ENCODE assay signal across 11 cellular contexts in the genomic region with DNA sequence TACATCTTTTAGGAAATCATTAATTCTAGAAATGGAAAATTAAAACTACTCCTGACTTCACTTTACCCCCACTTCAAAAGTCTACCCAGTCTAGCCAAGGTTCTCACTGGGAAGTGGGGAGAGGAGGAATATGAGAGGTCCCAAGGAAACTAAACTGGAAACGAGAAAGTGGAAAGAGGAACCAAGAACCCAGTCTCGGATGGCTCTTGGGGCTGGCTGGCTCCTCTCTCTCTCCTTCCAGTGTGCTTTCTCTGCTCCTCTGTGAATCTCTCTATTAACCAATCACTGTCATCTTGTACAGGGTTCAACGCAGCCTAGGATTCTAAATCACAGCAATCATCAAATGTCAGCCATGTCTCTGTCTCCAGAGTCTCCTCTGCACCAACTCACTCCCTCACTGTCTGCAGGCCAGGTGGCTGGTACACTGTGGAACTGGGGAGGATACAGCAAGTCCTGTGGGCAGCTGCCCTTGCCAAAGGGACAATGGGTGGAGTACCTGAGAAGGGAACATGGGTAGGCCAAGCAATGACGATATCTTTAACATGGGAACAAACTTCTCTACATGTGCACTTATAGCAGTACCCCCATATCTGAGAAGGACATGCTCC. TPM values are rescaled to one million over a fixed set of nuclear protein-coding genes. Genes with fewer than 3 reads are reported as not detected.
A peak's percentile ranks its signal among the peaks of the same experiment; 100 is the strongest.
DNase-seq lines count a peak whose midpoint lies in the region; ATAC-seq and TF ChIP-seq lines count a peak whose summit lies in the region.
"Had no signal": no experiment of that assay in that cellular context is flagged by ENCODE, and none has a peak within 500 bp of the region (broad histone marks: within the 10 kb centered on the region; RNA-seq: fewer than 3 reads in every experiment).

No MANE protein-coding gene starts in this region.

- no peak for ATAC-seq in activated CD8-positive, alpha-beta T cell treated with anti-CD3 and anti-CD28 coated beads for 36 hours
- ATAC-seq in activated CD8-positive, alpha-beta T cell treated with anti-CD3 and anti-CD28 coated beads, Interleukin-2, amount 10 ng/mL, durations not matched to agents 7 days and 5 days: no peak
- ATAC-seq in lung (ENCODE audit: insufficient read depth, low FRiP score) (peak; percentile 21), GM18502 (IDR thresholded peaks at IDR 0.05; ENCODE audit: poor library complexity, unreplicated experiment) (no peak), HG03460 (IDR thresholded peaks at IDR 0.05; ENCODE audit: unreplicated experiment) (no peak)

- TF ChIP-seq CTCF in activated CD8-positive, alpha-beta T cell treated with anti-CD3 and anti-CD28 coated beads for 36 hours (IDR thresholded peaks at IDR 0.05): no peak
- TF ChIP-seq CTCF in ascending aorta (IDR thresholded peaks at IDR 0.05) (no peak), lung (IDR thresholded peaks at IDR 0.05; ENCODE audit: control extremely low read depth, extremely low read depth) (no peak), transverse colon (IDR thresholded peaks at IDR 0.05) (no peak)

- TF ChIP-seq EP300 in transverse colon (IDR thresholded peaks at IDR 0.05; ENCODE audit: low read depth): no peak

- H3K27ac Mint-ChIP-seq in activated CD8-positive, alpha-beta T cell treated with anti-CD3 and anti-CD28 coated beads for 36 hours: peak overlapping the region; percentile 9
- no peak overlapping the region for H3K27ac Mint-ChIP-seq in activated CD8-positive, alpha-beta T cell treated with anti-CD3 and anti-CD28 coated beads, Interleukin-2, amount 10 ng/mL, durations not matched to agents 7 days and 5 days

- H3K27me3 Mint-ChIP-seq in activated CD8-positive, alpha-beta T cell treated with anti-CD3 and anti-CD28 coated beads for 36 hours: no peaks in the 10 kb centered on the region
- H3K27me3 Mint-ChIP-seq in activated CD8-positive, alpha-beta T cell treated with anti-CD3 and anti-CD28 coated beads, Interleukin-2, amount 10 ng/mL, durations not matched to agents 7 days and 5 days (ENCODE audit: low read depth): no peaks in the 10 kb centered on the region

- H3K4me3 Mint-ChIP-seq in activated CD8-positive, alpha-beta T cell treated with anti-CD3 and anti-CD28 coated beads for 36 hours: no peak overlapping the region
- H3K4me3 Mint-ChIP-seq in activated CD8-positive, alpha-beta T cell treated with anti-CD3 and anti-CD28 coated beads, Interleukin-2, amount 10 ng/mL, durations not matched to agents 7 days and 5 days: no peak overlapping the region

- peaks cover 21% of the 10 kb centered on the region for H3K36me3 Mint-ChIP-seq in activated CD8-positive, alpha-beta T cell treated with anti-CD3 and anti-CD28 coated beads for 36 hours (ENCODE audit: low read depth)
- peaks cover 20% of the 10 kb centered on the region for H3K36me3 Mint-ChIP-seq in activated CD8-positive, alpha-beta T cell treated with anti-CD3 and anti-CD28 coated beads, Interleukin-2, amount 10 ng/mL, durations not matched to agents 7 days and 5 days (ENCODE audit: low read depth)

- H3K36me3 ChIP-seq in ascending aorta: no peaks in the 10 kb centered on the region
- peaks cover 0 to 8% of the 10 kb centered on the region in 2 donors for H3K36me3 ChIP-seq in lung (ENCODE audit: control insufficient read depth in 2 of 2, insufficient read depth in 2 of 2, low read length in 2 of 2)
- no peaks in the 10 kb centered on the region for H3K36me3 ChIP-seq in transverse colon

- H3K27me3 ChIP-seq in ascending aorta: no peaks in the 10 kb centered on the region
- no peaks in the 10 kb centered on the region for H3K27me3 ChIP-seq in lung (ENCODE audit: control insufficient read depth, insufficient read depth)
- no peaks in the 10 kb centered on the region for H3K27me3 ChIP-seq in transverse colon

- H3K4me1 Mint-ChIP-seq in activated CD8-positive, alpha-beta T cell treated with anti-CD3 and anti-CD28 coated beads for 36 hours (ENCODE audit: low read depth): peaks cover 62% of the 10 kb centered on the region
- H3K4me1 Mint-ChIP-seq in activated CD8-positive, alpha-beta T cell treated with anti-CD3 and anti-CD28 coated beads, Interleukin-2, amount 10 ng/mL, durations not matched to agents 7 days and 5 days (ENCODE audit: low read depth): peaks cover 56% of the 10 kb centered on the region

- POLR2A ChIA-PET in activated CD8-positive, alpha-beta T cell treated with anti-CD3 and anti-CD28 coated beads for 36 hours (lab: Charles Lee): no interaction called here
- POLR2A ChIA-PET in activated CD8-positive, alpha-beta T cell treated with anti-CD3 and anti-CD28 coated beads, Interleukin-2, amount 10 ng/mL, durations not matched to agents 7 days and 5 days (lab: Charles Lee): no interaction called here

- H3K4me3 ChIP-seq in ascending aorta (no peak overlapping the region), lung (no peak overlapping the region), transverse colon (no peak overlapping the region)

- H3K9me3 Mint-ChIP-seq in activated CD8-positive, alpha-beta T cell treated with anti-CD3 and anti-CD28 coated beads for 36 hours: no peaks in the 10 kb centered on the region
- no peaks in the 10 kb centered on the region for H3K9me3 Mint-ChIP-seq in activated CD8-positive, alpha-beta T cell treated with anti-CD3 and anti-CD28 coated beads, Interleukin-2, amount 10 ng/mL, durations not matched to agents 7 days and 5 days (ENCODE audit: insufficient read depth)

- no peaks in the 10 kb centered on the region for H3K9me3 ChIP-seq in ascending aorta
- no peaks in the 10 kb centered on the region for H3K9me3 ChIP-seq in lung (ENCODE audit: control insufficient read depth in 2 of 2, insufficient read depth in 1 of 2, low read length in 1 of 2)
- H3K9me3 ChIP-seq in transverse colon: no peaks in the 10 kb centered on the region

- no peak for DNase-seq in activated CD8-positive, alpha-beta T cell treated with anti-CD3 and anti-CD28 coated beads for 36 hours
- no peak for DNase-seq in activated CD8-positive, alpha-beta T cell treated with anti-CD3 and anti-CD28 coated beads, Interleukin-2, amount 10 ng/mL, durations not matched to agents 7 days and 5 days
- DNase-seq in ascending aorta (ENCODE audit: low spot score in 2 of 2) (no peak), lung (ENCODE audit: low spot score) (no peak), transverse colon (no peak), GF-D8 (lab: John Stamatoyannopoulos, UW) (no peak)
- DNase-seq: NCI-H226, retina, SW 1271 had no signal

- in situ Hi-C loops in transverse colon (cut with MboI; ENCODE audit: low pct_ligation_motif_present in 1 of 4, low pct_unique_long_range_greater_than_20kb in 1 of 4, low sequenced_read_pairs in 3 of 4): no loop called here

- H3K4me1 ChIP-seq in ascending aorta (peaks cover 3 to 46% of the 10 kb centered on the region in 2 donors), lung (ENCODE audit: control insufficient read depth in 2 of 2, insufficient read depth in 2 of 2, low read length in 2 of 2) (peaks cover 30 to 34% of the 10 kb centered on the region in 2 donors), transverse colon (peaks cover 19 to 82% (median 57%) of the 10 kb centered on the region in 4 donors)

- no peak for TF ChIP-seq POLR2A in transverse colon (IDR thresholded peaks at IDR 0.05)

- H3K27ac ChIP-seq in ascending aorta (peak overlapping the region; percentile 76 to 86), lung (ENCODE audit: low read depth in 1 of 2, low read length in 1 of 2) (peak overlapping the region in 1 of 2 donors; percentile 51), transverse colon (peak overlapping the region; percentile 78 to 87 (median 84))

- 35 to 42% methylated on average over 4 of the region's 4 CpGs for WGBS in lung, 2 donors
- 50 to 55% methylated on average over 1 to 4 of the region's 4 CpGs for WGBS in transverse colon (ENCODE audit: low coverage in 1 of 2), 2 donors

- CTCF ChIA-PET in activated CD8-positive, alpha-beta T cell treated with anti-CD3 and anti-CD28 coated beads for 36 hours (lab: Charles Lee): no interaction called here
- CTCF ChIA-PET in activated CD8-positive, alpha-beta T cell treated with anti-CD3 and anti-CD28 coated beads, Interleukin-2, amount 10 ng/mL, durations not matched to agents 7 days and 5 days (lab: Charles Lee): no interaction called here

- intact Hi-C loops in activated CD8-positive, alpha-beta T cell treated with anti-CD3 and anti-CD28 coated beads for 36 hours (cut with micrococcal nuclease): no loop called here
- intact Hi-C loops in ascending aorta (cut with DNase I): no loop called here
- intact Hi-C loops in transverse colon (cut with DNase I; ENCODE audit: low total_unique reads): no loop called here

RNA-seq across cellular contexts. Expression of a gene that starts 33.7 kb away (rescaled TPM):
- total RNA-seq in activated CD8-positive, alpha-beta T cell treated with anti-CD3 and anti-CD28 coated beads for 36 hours: 100 to 1,000 TPM; 318 to 330 TPM
- total RNA-seq in activated CD8-positive, alpha-beta T cell treated with anti-CD3 and anti-CD28 coated beads, Interleukin-2, amount 10 ng/mL, durations not matched to agents 7 days and 5 days: 100 to 1,000 TPM; 398 TPM
- total RNA-seq in ascending aorta: 170 TPM
- 100 to 1,000 TPM; 160 to 338 TPM for total RNA-seq in lung
- 100 to 1,000 TPM; 114 to 222 TPM for polyA plus RNA-seq in lung
- total RNA-seq in transverse colon: 100 to 1,000 TPM; 123 to 191 (median 174) TPM

RNA-seq across cellular contexts. Expression of a gene that starts 57.9 kb away (rescaled TPM):
- total RNA-seq in activated CD8-positive, alpha-beta T cell treated with anti-CD3 and anti-CD28 coated beads for 36 hours: under 1 TPM; 0.47 to 0.76 TPM
- total RNA-seq in activated CD8-positive, alpha-beta T cell treated with anti-CD3 and anti-CD28 coated beads, Interleukin-2, amount 10 ng/mL, durations not matched to agents 7 days and 5 days: under 1 TPM; 0.21 to 0.42 TPM
- total RNA-seq in ascending aorta (not detected), lung (under 1 TPM; 0.17 to 0.55 TPM), transverse colon (under 1 TPM in 1 of 4 donors, not detected in 3; 0.48 TPM)
- polyA plus RNA-seq in lung: under 1 TPM; 0.11 to 0.51 TPM
